In the genomic region with DNA sequence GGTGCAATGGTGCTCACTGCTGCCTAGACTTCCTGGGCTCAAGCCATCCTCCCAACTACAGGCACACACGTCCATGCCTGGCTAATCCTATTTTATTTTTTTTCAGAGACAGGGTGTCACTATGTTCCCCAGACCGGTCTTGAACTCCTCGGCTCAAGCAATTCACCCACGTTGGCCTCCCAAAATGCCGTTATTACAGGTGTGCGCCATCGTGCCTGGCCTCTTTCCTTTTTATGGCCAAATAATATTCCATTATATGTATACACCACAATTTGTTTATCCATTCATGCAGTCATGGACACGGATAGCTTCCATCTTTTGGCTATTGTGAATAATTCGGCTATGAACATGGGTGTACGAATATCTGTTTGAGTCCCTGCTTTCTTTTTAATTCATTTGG, we compare ENCODE assay signal across 13 cellular contexts. TPM values are rescaled to one million over a fixed set of nuclear protein-coding genes. Genes with fewer than 3 reads are reported as not detected.
DNase-seq lines count a peak whose midpoint lies in the region; ATAC-seq, FAIRE-seq and TF ChIP-seq lines count a peak whose summit lies in the region.
"Had no signal": no experiment of that assay in that cellular context is flagged by ENCODE, and none has a peak within 500 bp of the region (broad histone marks: within the 10 kb centered on the region; RNA-seq: fewer than 3 reads in every experiment).

No MANE protein-coding gene starts in this region.

- DNase-seq in activated CD4-positive, alpha-beta T cell treated with anti-CD3 and anti-CD28 coated beads, Interleukin-2, amount 10 ng/mL, durations not matched to agents 24 days and 14 days, result no peak
- DNase-seq in activated CD4-positive, alpha-beta T cell treated with anti-CD3 and anti-CD28 coated beads for 48 hours, result no peak
- DNase-seq in T-helper 17 cell (no peak), right atrium auricular region (ENCODE audit: low spot score) (peak; percentile 1), GM12892 (ENCODE audit: insufficient read length) (no peak), kidney glomerular epithelial cell (lab: John Stamatoyannopoulos, UW) (no peak)
- DNase-seq: activated CD4-positive, alpha-beta T cell treated with anti-CD3 and anti-CD28 coated beads, Interleukin-2, amount 50 U/mL, for 4 hours; mesendoderm had no signal

- H3K4me3 Mint-ChIP-seq in activated CD4-positive, alpha-beta T cell treated with anti-CD3 and anti-CD28 coated beads, Interleukin-2, amount 10 ng/mL, durations not matched to agents 24 days and 14 days, result peak overlapping the region; percentile 88
- H3K4me3 Mint-ChIP-seq in T-helper 17 cell, result peak overlapping the region; percentile 82

- H3K36me3 Mint-ChIP-seq in activated CD4-positive, alpha-beta T cell treated with anti-CD3 and anti-CD28 coated beads, Interleukin-2, amount 10 ng/mL, durations not matched to agents 24 days and 14 days (ENCODE audit: low read depth), result peaks cover 10% of the 10 kb centered on the region
- peaks cover 3% of the 10 kb centered on the region for H3K36me3 Mint-ChIP-seq in T-helper 17 cell (ENCODE audit: low read depth)

- no peak for TF ChIP-seq POLR2A in GM12892 (IDR thresholded peaks at IDR 0.05; ENCODE audit: low read depth, low read length)

- H3K4me1 Mint-ChIP-seq in activated CD4-positive, alpha-beta T cell treated with anti-CD3 and anti-CD28 coated beads, Interleukin-2, amount 10 ng/mL, durations not matched to agents 24 days and 14 days, result peaks cover 19% of the 10 kb centered on the region
- peaks cover 23% of the 10 kb centered on the region for H3K4me1 Mint-ChIP-seq in T-helper 17 cell

- H3K36me3 ChIP-seq in right atrium auricular region, result no peaks in the 10 kb centered on the region
- peaks cover 0 to 9% (median 4%) of the 10 kb centered on the region in 3 donors for H3K36me3 ChIP-seq in skeletal muscle tissue (ENCODE audit: control insufficient read depth in 3 of 3, insufficient read depth in 3 of 3, low read length in 3 of 3)
- H3K36me3 ChIP-seq: HAP-1 had no signal

- H3K9me3 ChIP-seq in T-helper 17 cell (ENCODE audit: control insufficient read depth, low read length, poor library complexity, severe bottlenecking), result no peaks in the 10 kb centered on the region
- no peaks in the 10 kb centered on the region for H3K9me3 ChIP-seq in right atrium auricular region
- no peaks in the 10 kb centered on the region for H3K9me3 ChIP-seq in skeletal muscle tissue (ENCODE audit: control insufficient read depth in 3 of 3, low read length in 3 of 3)
- H3K9me3 ChIP-seq: HAP-1 had no signal

- H3K4me1 ChIP-seq in right atrium auricular region (peaks cover 0 to 11% of the 10 kb centered on the region in 2 donors), skeletal muscle tissue (ENCODE audit: control insufficient read depth in 3 of 3, insufficient read depth in 3 of 3, low read length in 3 of 3) (peaks cover 12 to 16% (median 15%) of the 10 kb centered on the region in 3 donors)

- H3K9ac ChIP-seq in skeletal muscle tissue (ENCODE audit: low read depth in 1 of 3, low read length in 3 of 3), result peak overlapping the region in 2 of 3 donors; percentile 84 to 95

- no peaks in the 10 kb centered on the region for H3K27me3 ChIP-seq in right atrium auricular region
- no peaks in the 10 kb centered on the region for H3K27me3 ChIP-seq in skeletal muscle tissue (ENCODE audit: control insufficient read depth in 3 of 3, insufficient read depth in 3 of 3, low read length in 3 of 3)

- intact Hi-C loops in activated CD4-positive, alpha-beta T cell treated with anti-CD3 and anti-CD28 coated beads, Interleukin-2, amount 10 ng/mL, durations not matched to agents 24 days and 14 days (cut with micrococcal nuclease), result loop anchor here (2.0 to 5.0 kb wide), 3 partner anchors 65 to 126 kb away; a partner anchor contains a TSS

- FAIRE-seq in GM12892 (lab: Jason Lieb, UNC), result no peak

- peak overlapping the region in 1 of 2 donors; percentile 76 for H3K27ac ChIP-seq in right atrium auricular region
- H3K27ac ChIP-seq in skeletal muscle tissue (ENCODE audit: low read depth, low read length), result peak overlapping the region; percentile 68

- H3K4me3 ChIP-seq in right atrium auricular region, result no peak overlapping the region
- H3K4me3 ChIP-seq in skeletal muscle tissue (ENCODE audit: low read length in 3 of 3), result peak overlapping the region in 2 of 3 donors; percentile 85 to 94

- no peak for TF ChIP-seq CTCF in right atrium auricular region (IDR thresholded peaks at IDR 0.05)

- H3K9me3 Mint-ChIP-seq in activated CD4-positive, alpha-beta T cell treated with anti-CD3 and anti-CD28 coated beads, Interleukin-2, amount 10 ng/mL, durations not matched to agents 24 days and 14 days, result no peaks in the 10 kb centered on the region

- ATAC-seq in T-helper 17 cell, result no peak
- no peak for ATAC-seq in HG02798 (IDR thresholded peaks at IDR 0.05; ENCODE audit: poor library complexity, unreplicated experiment)

- peak overlapping the region; percentile 94 for H3K27ac Mint-ChIP-seq in activated CD4-positive, alpha-beta T cell treated with anti-CD3 and anti-CD28 coated beads, Interleukin-2, amount 10 ng/mL, durations not matched to agents 24 days and 14 days
- H3K27ac Mint-ChIP-seq in T-helper 17 cell, result peak overlapping the region; percentile 91

- no peaks in the 10 kb centered on the region for H3K27me3 Mint-ChIP-seq in activated CD4-positive, alpha-beta T cell treated with anti-CD3 and anti-CD28 coated beads, Interleukin-2, amount 10 ng/mL, durations not matched to agents 24 days and 14 days
- peaks cover 23% of the 10 kb centered on the region for H3K27me3 Mint-ChIP-seq in T-helper 17 cell

RNA-seq across cellular contexts. Expression of a gene that starts 1.0 kb away (rescaled TPM):
- 29.4 and 30.3 TPM in 2 replicates for total RNA-seq in activated CD4-positive, alpha-beta T cell treated with anti-CD3 and anti-CD28 coated beads, Interleukin-2, amount 10 ng/mL, durations not matched to agents 24 days and 14 days
- total RNA-seq in T-helper 17 cell, result 10 to 100 TPM in 1 of 2 donors, 1 to 10 TPM in 1; 7.3 to 14.7 TPM
- total RNA-seq in right atrium auricular region, result 10 to 100 TPM; 12.8 to 14.6 TPM
- 11.5 TPM for total RNA-seq in skeletal muscle tissue
- polyA plus RNA-seq in GM12892 (2012; ENCODE audit: missing spikeins), result 9.9 TPM

RNA-seq across cellular contexts. Expression of a gene that starts 5.7 kb away (rescaled TPM):
- total RNA-seq in activated CD4-positive, alpha-beta T cell treated with anti-CD3 and anti-CD28 coated beads, Interleukin-2, amount 10 ng/mL, durations not matched to agents 24 days and 14 days, result not detected in 2 replicates
- total RNA-seq in T-helper 17 cell (not detected), right atrium auricular region (not detected), skeletal muscle tissue (under 0.01 TPM)
- 1.3 TPM for polyA plus RNA-seq in GM12892 (2012; ENCODE audit: missing spikeins)
- total RNA-seq: dermis microvascular lymphatic vessel endothelial cell, HT1080 had no signal

RNA-seq across cellular contexts. Expression of a gene that starts 22.9 kb away (rescaled TPM):
- not detected in 2 replicates for total RNA-seq in activated CD4-positive, alpha-beta T cell treated with anti-CD3 and anti-CD28 coated beads, Interleukin-2, amount 10 ng/mL, durations not matched to agents 24 days and 14 days
- not detected for total RNA-seq in T-helper 17 cell
- total RNA-seq in right atrium auricular region, result 1 to 10 TPM in 1 of 2 donors, under 1 TPM in 1; 0.19 to 2.1 TPM
- 2.1 TPM for total RNA-seq in skeletal muscle tissue
- polyA plus RNA-seq in GM12892 (2012; ENCODE audit: missing spikeins), result 0.70 TPM

RNA-seq across cellular contexts. Expression of a gene that starts 58.8 kb away (rescaled TPM):
- 3.5 and 3.6 TPM in 2 replicates for total RNA-seq in activated CD4-positive, alpha-beta T cell treated with anti-CD3 and anti-CD28 coated beads, Interleukin-2, amount 10 ng/mL, durations not matched to agents 24 days and 14 days
- 10 to 100 TPM; 25.8 to 40.6 TPM for total RNA-seq in T-helper 17 cell
- 1 to 10 TPM in 1 of 2 donors, not detected in 1; 1.2 TPM for total RNA-seq in right atrium auricular region
- 4.2 TPM for total RNA-seq in skeletal muscle tissue
- 0.78 TPM for polyA plus RNA-seq in GM12892 (2012; ENCODE audit: missing spikeins)
- total RNA-seq: HT1080 had no signal

Comparison
In these comparisons a context has a peak if more than half of its experiments do, and no peak if none do; other contexts are left out.
1. H3K4me3 ChIP-seq: peak in skeletal muscle tissue (2 of 3); none in right atrium auricular region (0 of 2).